ENCODE assay signal across 8 cellular contexts in the genomic region with DNA sequence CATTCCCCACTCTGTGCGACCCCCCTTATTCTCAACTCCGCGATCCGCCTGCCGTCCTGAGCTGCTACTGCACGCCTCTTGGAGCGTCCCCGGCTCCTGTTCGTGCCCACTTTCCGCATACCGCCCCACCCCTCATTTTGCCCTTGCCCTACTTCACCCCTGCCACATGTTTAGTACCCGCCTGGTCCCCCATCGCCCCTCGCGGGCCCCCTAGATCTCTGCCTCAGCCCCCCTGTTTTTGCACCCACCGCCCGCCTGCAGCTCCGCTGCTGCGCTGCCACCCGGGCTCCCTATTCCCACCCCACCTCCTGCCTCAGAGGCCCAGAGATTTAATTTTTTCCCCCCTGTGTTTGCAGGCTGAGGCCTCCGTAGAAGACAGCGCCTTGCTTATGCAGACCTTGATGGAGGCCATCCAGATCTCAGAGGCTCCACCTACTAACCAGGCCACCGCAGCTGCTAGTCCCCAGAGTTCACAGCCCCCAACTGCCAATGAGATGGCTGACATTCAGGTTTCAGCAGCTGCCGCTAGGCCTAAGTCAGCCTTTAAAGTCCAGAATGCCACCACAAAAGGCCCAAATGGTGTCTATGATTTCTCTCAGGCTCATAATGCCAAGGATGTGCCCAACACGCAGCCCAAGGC. TPM values are rescaled to one million over a fixed set of nuclear protein-coding genes. Genes with fewer than 3 reads are reported as not detected.
A peak's percentile ranks its signal among the peaks of the same experiment; 100 is the strongest.
DNase-seq lines count a peak whose midpoint lies in the region; ATAC-seq and TF ChIP-seq lines count a peak whose summit lies in the region.

No MANE protein-coding gene starts in this region.

- ATAC-seq in SK-N-SH treated with all-trans-retinoic acid at 6 μM for 48 hours = no peak

- TF ChIP-seq EP300 in SK-N-SH (IDR thresholded peaks at IDR 0.05; ENCODE audit: borderline replicate concordance in 1 of 2, low read depth in 1 of 2, low read length in 1 of 2) = no peak

- H3K9me3 ChIP-seq in SK-N-SH (no peaks in the 10 kb centered on the region), HEK293 (ENCODE audit: control insufficient read depth, insufficient read depth, low read depth, low read length) (no peaks in the 10 kb centered on the region), duodenal mucosa (ENCODE audit: control insufficient read depth in 1 of 2, low read length in 2 of 2) (no peaks in the 10 kb centered on the region), uterus (no peaks in the 10 kb centered on the region)

- H3K4me2 ChIP-seq in SK-N-SH = peak overlapping the region; percentile 79

- DNase-seq in SK-N-SH (peak; percentile 46), NCI-H510A treated with DMSO at 0.1 percent for 48 hours (lab: John Stamatoyannopoulos, UW) (peak; percentile 25), mesothelial cell of epicardium (ENCODE audit: low spot score in 2 of 2, unreplicated experiment in 2 of 2) (peak in 1 of 2 experiments; percentile 46), uterus (peak; percentile 25 to 34), UCSD-AML1 (lab: John Stamatoyannopoulos, UW; ENCODE audit: unreplicated experiment) (no peak)

- TF ChIP-seq CTCF in SK-N-SH (IDR thresholded peaks at IDR 0.05) (no peak; the same call in 1 of the 2 replicates), HEK293 (tag by site-specific recombination; IDR thresholded peaks at IDR 0.05) (no peak), mesothelial cell of epicardium (IDR thresholded peaks at IDR 0.05; ENCODE audit: unreplicated experiment) (no peak), uterus (IDR thresholded peaks at IDR 0.05) (peak in 1 of 4 experiments; percentile 18)

- peaks cover 41% of the 10 kb centered on the region for H4K20me1 ChIP-seq in SK-N-SH (ENCODE audit: insufficient read depth)

- H3K4me1 ChIP-seq in SK-N-SH (ENCODE audit: control insufficient read depth in 1 of 2, insufficient read depth in 2 of 2, low read depth in 1 of 2, low read length in 1 of 2) (peaks cover 20 to 35% of the 10 kb centered on the region in 2 experiments), HEK293 (ENCODE audit: control insufficient read depth, insufficient read depth, low read length) (no peaks in the 10 kb centered on the region), duodenal mucosa (ENCODE audit: control insufficient read depth in 1 of 2, insufficient read depth in 2 of 2, low read length in 2 of 2) (peaks cover 0 to 7% of the 10 kb centered on the region in 2 donors), uterus (no peaks in the 10 kb centered on the region)

- intact Hi-C loops in uterus (cut with DNase I; ENCODE audit: low total_unique reads) = no loop called here

- H3K9me2 ChIP-seq in SK-N-SH = no peaks in the 10 kb centered on the region

- no peak for TF ChIP-seq POLR2A in uterus (IDR thresholded peaks at IDR 0.05)

- peaks cover 26% of the 10 kb centered on the region for H3F3A ChIP-seq in SK-N-SH (replicated peaks; ENCODE audit: insufficient read depth)

- CTCF ChIA-PET in SK-N-SH (lab: Yijun Ruan, JAX) (interaction anchor here (1.4 kb wide), 1 partner anchor 8 kb away, joined by 3 read pairs; no protein-coding TSS in a partner anchor), HEK293 (lab: Yijun Ruan, JAX) (interaction anchor here (0.6 kb wide), 1 partner anchor 315 kb away, joined by 3 read pairs; no protein-coding TSS in a partner anchor)

- H3K27ac ChIP-seq in SK-N-SH (ENCODE audit: low read depth in 2 of 2, low read length in 1 of 2) = peak overlapping the region in 1 of 2 experiments; percentile 82; a peak in 2 of 4 replicates
- H3K27ac ChIP-seq in HEK293 (ENCODE audit: extremely low read depth, low read depth, low read length) = 0 out of 2 replicates have a peak overlapping the region, but pooled peaks have one; percentile 24
- H3K27ac ChIP-seq in duodenal mucosa (ENCODE audit: low read depth, low read length) = no peak overlapping the region
- H3K27ac ChIP-seq in uterus = peak overlapping the region; percentile 86 to 88

- peaks cover 41% of the 10 kb centered on the region for H3K4me1 Mint-ChIP-seq in mesothelial cell of epicardium

- H3K4me3 ChIP-seq in SK-N-SH (ENCODE audit: low read depth in 2 of 2, low read length in 1 of 2) (peak overlapping the region; percentile 78 to 79), HEK293 (ENCODE audit: low read depth, low read length) (peak overlapping the region; percentile 54), duodenal mucosa (ENCODE audit: low read depth in 1 of 2, low read length in 2 of 2) (peak overlapping the region; percentile 69 to 80), uterus (peak overlapping the region; percentile 40 to 54)

- peaks cover 43% of the 10 kb centered on the region for H3K79me2 ChIP-seq in SK-N-SH (ENCODE audit: insufficient read depth)

- H3K27me3 Mint-ChIP-seq in mesothelial cell of epicardium (ENCODE audit: low read depth) = no peaks in the 10 kb centered on the region

- H3K36me3 Mint-ChIP-seq in mesothelial cell of epicardium = peaks cover 23% of the 10 kb centered on the region

- no peak for TF ChIP-seq RAD21 in SK-N-SH (IDR thresholded peaks at IDR 0.05; ENCODE audit: low read length)

- H3K36me3 ChIP-seq in SK-N-SH (replicated peaks in 1 of 2; ENCODE audit: control insufficient read depth in 1 of 2, insufficient read depth in 2 of 2, low read length in 1 of 2) = peaks cover 33 to 41% of the 10 kb centered on the region in 2 experiments
- peaks cover 4 to 49% of the 10 kb centered on the region in 2 experiments; a peak in 2 of 3 replicates for H3K36me3 ChIP-seq in HEK293 (ENCODE audit: control insufficient read depth in 2 of 2, insufficient read depth in 1 of 2, low read length in 2 of 2)
- peaks cover 0 to 16% of the 10 kb centered on the region in 2 donors for H3K36me3 ChIP-seq in duodenal mucosa (ENCODE audit: control insufficient read depth in 1 of 2, insufficient read depth in 2 of 2, low read length in 2 of 2)
- no peaks in the 10 kb centered on the region for H3K36me3 ChIP-seq in uterus

- WGBS in SK-N-SH (ENCODE audit: low lambda C conversion rate) = 40% methylated on average over 23 of the region's 25 CpGs

- H3K27ac Mint-ChIP-seq in mesothelial cell of epicardium = peak overlapping the region; percentile 96

- H3K27me3 ChIP-seq in SK-N-SH (ENCODE audit: insufficient read depth) (no peaks in the 10 kb centered on the region), duodenal mucosa (ENCODE audit: control insufficient read depth in 1 of 2, insufficient read depth in 2 of 2, low read length in 2 of 2) (no peaks in the 10 kb centered on the region), uterus (no peaks in the 10 kb centered on the region)

- peaks cover 34% of the 10 kb centered on the region for H3K9me3 Mint-ChIP-seq in mesothelial cell of epicardium

- H3K4me3 Mint-ChIP-seq in mesothelial cell of epicardium = peak overlapping the region; percentile 93

- H2AFZ ChIP-seq in SK-N-SH (ENCODE audit: low read depth) = no peak overlapping the region

- H3K9ac ChIP-seq in SK-N-SH (peak overlapping the region; percentile 85), duodenal mucosa (ENCODE audit: low read depth in 1 of 2, low read length in 2 of 2) (peak overlapping the region; percentile 18 to 66)

- POLR2A ChIA-PET in SK-N-SH (lab: Yijun Ruan, JAX) = interaction anchor here (0.7 kb wide), 1 partner anchor 250 kb away, joined by 3 read pairs; no protein-coding TSS in a partner anchor
- POLR2A ChIA-PET in HEK293 (lab: Yijun Ruan, JAX) = no interaction called here

TF ChIP-seq in SK-N-SH, 30 proteins besides CTCF, POLR2A, EP300 and RAD21:
- TF ChIP-seq RXRA (IDR thresholded peaks at IDR 0.05; ENCODE audit: borderline replicate concordance, low read depth) = no peak
- TF ChIP-seq GATA2 (CRISPR knock-in tag; IDR thresholded peaks at IDR 0.05) = no peak

TF ChIP-seq in SK-N-SH treated with all-trans-retinoic acid at 6 μM for 48 hours, 23 proteins besides CTCF, POLR2A, EP300 and RAD21 (continues in another document):
- TF ChIP-seq, protein P1, sequence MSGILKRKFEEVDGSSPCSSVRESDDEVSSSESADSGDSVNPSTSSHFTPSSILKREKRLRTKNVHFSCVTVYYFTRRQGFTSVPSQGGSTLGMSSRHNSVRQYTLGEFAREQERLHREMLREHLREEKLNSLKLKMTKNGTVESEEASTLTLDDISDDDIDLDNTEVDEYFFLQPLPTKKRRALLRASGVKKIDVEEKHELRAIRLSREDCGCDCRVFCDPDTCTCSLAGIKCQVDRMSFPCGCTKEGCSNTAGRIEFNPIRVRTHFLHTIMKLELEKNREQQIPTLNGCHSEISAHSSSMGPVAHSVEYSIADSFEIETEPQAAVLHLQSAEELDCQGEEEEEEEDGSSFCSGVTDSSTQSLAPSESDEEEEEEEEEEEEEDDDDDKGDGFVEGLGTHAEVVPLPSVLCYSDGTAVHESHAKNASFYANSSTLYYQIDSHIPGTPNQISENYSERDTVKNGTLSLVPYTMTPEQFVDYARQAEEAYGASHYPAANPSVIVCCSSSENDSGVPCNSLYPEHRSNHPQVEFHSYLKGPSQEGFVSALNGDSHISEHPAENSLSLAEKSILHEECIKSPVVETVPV (CRISPR knock-in tag; IDR thresholded peaks at IDR 0.05) = no peak
- no peak for TF ChIP-seq TCF4 (CRISPR knock-in tag; IDR thresholded peaks at IDR 0.05; ENCODE audit: borderline replicate concordance)

TF ChIP-seq in HEK293, 187 proteins besides CTCF, POLR2A, EP300 and RAD21 (continues in another document):
- TF ChIP-seq MEIS1 (CRISPR knock-in tag; IDR thresholded peaks at IDR 0.05; ENCODE audit: borderline replicate concordance) (no peak), ZNF133 (tag by site-specific recombination; IDR thresholded peaks at IDR 0.05) (no peak), ZNF18 (tag by site-specific recombination; IDR thresholded peaks at IDR 0.05) (no peak)

RNA-seq across cellular contexts. Expression of gene MAGED1, which starts 1.4 kb away (rescaled TPM):
- 184 and 189 TPM in 2 replicates for polyA plus RNA-seq in SK-N-SH (2012; rRNA removed)
- polyA plus RNA-seq in SK-N-SH (2012; cell fraction: cytosol; rRNA removed) = 140 and 167 TPM in 2 replicates
- polyA plus RNA-seq in SK-N-SH (2012; cell fraction: nucleus; rRNA removed) = 218 TPM in 2 replicates
- total RNA-seq in mesothelial cell of epicardium = 354 to 374 TPM (median 363 TPM) in 3 replicates
- total RNA-seq in uterus = 100 to 1,000 TPM in 1 of 4 donors, 10 to 100 TPM in 3; 27.9 to 164 (median 55.2) TPM
